Comparison of ENCODE assay signal across 9 cellular contexts in genomic region chr14:24095196-24096068, GRCh38. TPM values are rescaled to one million over a fixed set of nuclear protein-coding genes. Genes with fewer than 3 reads are reported as not detected.
DNase-seq lines count a peak whose midpoint lies in the region; ATAC-seq and TF ChIP-seq lines count a peak whose summit lies in the region.
"Had no signal": no experiment of that assay in that cellular context is flagged by ENCODE, and none has a peak within 500 bp of the region (broad histone marks: within the 10 kb centered on the region; RNA-seq: fewer than 3 reads in every experiment).

No MANE protein-coding gene starts in this region.

- no peak for TF ChIP-seq CTCF in retinal pigment epithelial cell (conservative IDR thresholded peaks at IDR 0.05; ENCODE audit: low read depth, low read length)

- H3K4me3 ChIP-seq in retinal pigment epithelial cell (ENCODE audit: low read length), result peak overlapping the region; percentile 74

- ATAC-seq in GM18867 (IDR thresholded peaks at IDR 0.05; ENCODE audit: unreplicated experiment), result peak; percentile 63
- peak; percentile 59 for ATAC-seq in HG03039 (IDR thresholded peaks at IDR 0.05; ENCODE audit: unreplicated experiment)
- peak; percentile 7 to 13 for ATAC-seq in left cardiac atrium

- DNase-seq in AML-193 (lab: John Stamatoyannopoulos, UW) (peak; percentile 59 to 74), NOMO-1 treated with dmso at 0.1 percent for 144 hours (lab: John Stamatoyannopoulos, UW; ENCODE audit: unreplicated experiment) (peak; percentile 42), left cardiac atrium (peak; percentile 69), retinal pigment epithelial cell (ENCODE audit: low read depth) (no peak), inferior parietal cortex (ENCODE audit: extremely low spot score) (no peak)
- peak; percentile 8 for DNase-seq in activated effector memory CD4-positive, alpha-beta T cell treated with Interleukin-2 at 50 U/mL for 16 hours

- intact Hi-C loops in left cardiac atrium (cut with DNase I), result no loop called here

RNA-seq across cellular contexts. Expression of gene PCK2, which starts 1.3 kb away (rescaled TPM):
- total RNA-seq in left cardiac atrium, result 10 to 100 TPM; 11.5 to 13.0 TPM

RNA-seq across cellular contexts. Expression of gene DCAF11, which starts 19.1 kb away (rescaled TPM):
- total RNA-seq in left cardiac atrium, result 10 to 100 TPM; 59.6 to 60.2 TPM

RNA-seq across cellular contexts. Expression of gene NRL, which starts 19.3 kb away (rescaled TPM):
- 1 to 10 TPM; 1.6 to 1.8 TPM for total RNA-seq in left cardiac atrium

RNA-seq across cellular contexts. Expression of gene CPNE6, which starts 24.1 kb away (rescaled TPM):
- not detected for total RNA-seq in left cardiac atrium
- total RNA-seq: T-helper 2 cell treated with Interferon-gamma antibody and Interleukin-4, amounts not matched to agents 100 ng/mL and 5 ng/mL, for 36 hours had no signal

RNA-seq across cellular contexts. Expression of gene FITM1, which starts 35.0 kb away (rescaled TPM):
- 100 to 1,000 TPM; 103 to 131 TPM for total RNA-seq in left cardiac atrium

Comparison
In these comparisons a context has a peak if more than half of its experiments do, and no peak if none do; other contexts are left out.
1. DNase-seq: peak in AML-193 (2 of 2), NOMO-1 treated with dmso at 0.1 percent for 144 hours (single experiment), activated effector memory CD4-positive, alpha-beta T cell treated with Interleukin-2 at 50 U/mL for 16 hours (single experiment) and left cardiac atrium (single experiment); none in retinal pigment epithelial cell (single experiment) and inferior parietal cortex (single experiment).
2. ATAC-seq: peak in every context shown above with its lines; median percentile 63 in GM18867; 59 in HG03039; 10 in left cardiac atrium.